Comparison of ENCODE assay signal across 1 cellular context in genomic region chr14:101289230-101289690, GRCh38.
TF ChIP-seq lines count a peak whose summit lies in the region.

No MANE protein-coding gene starts in this region.

TF ChIP-seq in HepG2, 621 proteins besides CTCF, POLR2A, EP300 and RAD21 (continued from another document and continues in another):
- TF ChIP-seq RERE (CRISPR knock-in tag; IDR thresholded peaks at IDR 0.05; ENCODE audit: low read depth) (peak; percentile 83), HMGXB3 (CRISPR knock-in tag; IDR thresholded peaks at IDR 0.05; ENCODE audit: borderline replicate concordance) (peak; percentile 83), BRD4 (CRISPR knock-in tag; IDR thresholded peaks at IDR 0.05) (peak; percentile 45), TRIM24 (CRISPR knock-in tag; IDR thresholded peaks at IDR 0.05) (peak; percentile 85; the same call in 1 of the 2 replicates), SOX13 (IDR thresholded peaks at IDR 0.05) (peak; percentile 89), SOX13 (CRISPR knock-in tag; conservative IDR thresholded peaks at IDR 0.05 in 1 of 2, IDR thresholded peaks at IDR 0.05 in 1 of 2) (peak in 1 of 2 experiments; percentile 95; a peak in 2 of 4 replicates), ZNF317 (CRISPR knock-in tag; IDR thresholded peaks at IDR 0.05) (peak; percentile 58; the same call in 1 of the 2 replicates), SRSF4 (IDR thresholded peaks at IDR 0.05; ENCODE audit: low read depth, low read length, poor library complexity, severe bottlenecking) (no peak), ZNF225 (CRISPR knock-in tag; IDR thresholded peaks at IDR 0.05) (no peak), ZBTB10 (CRISPR knock-in tag; IDR thresholded peaks at IDR 0.05; ENCODE audit: borderline replicate concordance) (peak; percentile 60; the same call in 1 of the 2 replicates), ZBTB7B (CRISPR knock-in tag; IDR thresholded peaks at IDR 0.05) (peak; percentile 87; the same call in 1 of the 2 replicates), SP1 (IDR thresholded peaks at IDR 0.05) (no peak), SP1 (CRISPR knock-in tag; IDR thresholded peaks at IDR 0.05) (no peak), GZF1 (CRISPR knock-in tag; IDR thresholded peaks at IDR 0.05) (no peak), ZNF281 (CRISPR knock-in tag; IDR thresholded peaks at IDR 0.05; ENCODE audit: borderline replicate concordance) (peak; percentile 78), RXRB (CRISPR knock-in tag; IDR thresholded peaks at IDR 0.05; ENCODE audit: borderline replicate concordance) (peak; percentile 94), KAT8 (CRISPR knock-in tag; IDR thresholded peaks at IDR 0.05) (peak; percentile 73), PRDM10 (CRISPR knock-in tag; IDR thresholded peaks at IDR 0.05; ENCODE audit: low read depth) (no peak), PAF1 (CRISPR knock-in tag; IDR thresholded peaks at IDR 0.05) (0 out of 2 replicates have a peak, but pooled peaks have one; percentile 6), ELK4 (CRISPR knock-in tag; IDR thresholded peaks at IDR 0.05; ENCODE audit: borderline replicate concordance) (no peak), ZNF569 (CRISPR knock-in tag; IDR thresholded peaks at IDR 0.05; ENCODE audit: borderline replicate concordance) (peak; percentile 57; the same call in 1 of the 2 replicates), ELF1 (CRISPR knock-in tag; IDR thresholded peaks at IDR 0.05) (peak; percentile 64; the same call in 1 of the 2 replicates), EHMT2 (IDR thresholded peaks at IDR 0.05; ENCODE audit: borderline replicate concordance, low read depth, low read length) (no peak), HINFP (CRISPR knock-in tag; IDR thresholded peaks at IDR 0.05; ENCODE audit: low read depth) (no peak; the same call in 1 of the 2 replicates), MED8 (CRISPR knock-in tag; IDR thresholded peaks at IDR 0.05; ENCODE audit: insufficient replicate concordance) (peak; percentile 83), MTA1 (CRISPR knock-in tag; IDR thresholded peaks at IDR 0.05; ENCODE audit: borderline replicate concordance) (no peak; the same call in 1 of the 2 replicates), FOXP4 (CRISPR knock-in tag; IDR thresholded peaks at IDR 0.05) (peak; percentile 100), ZFP90 (CRISPR knock-in tag; IDR thresholded peaks at IDR 0.05; ENCODE audit: borderline replicate concordance) (0 out of 2 replicates have a peak, but pooled peaks have one; percentile 57), ZNF10 (CRISPR knock-in tag; IDR thresholded peaks at IDR 0.05; ENCODE audit: borderline replicate concordance, low read depth) (no peak)
